ENCODE assay signal across 27 cellular contexts in the genomic region with DNA sequence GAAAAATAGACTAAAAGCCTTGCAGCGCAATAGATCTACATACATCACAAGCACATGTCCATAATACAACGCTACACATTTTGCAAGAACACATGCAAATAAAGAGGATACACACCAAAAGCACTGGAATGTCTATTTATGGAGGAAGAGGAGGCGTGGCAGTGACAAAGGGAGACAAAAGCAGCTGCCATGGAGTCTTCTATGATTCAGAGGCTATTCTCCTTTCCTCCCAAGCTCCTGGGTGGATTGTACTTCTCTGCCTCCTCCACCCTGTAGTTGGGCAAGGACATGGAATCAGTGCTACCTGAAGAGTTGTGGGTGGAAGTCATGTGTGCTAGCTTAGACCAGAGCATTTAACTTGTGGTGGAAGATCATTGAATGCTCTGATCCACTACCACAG.
"Had no signal": no experiment of that assay in that cellular context is flagged by ENCODE, and none has a peak within 500 bp of the region (broad histone marks: within the 10 kb centered on the region; RNA-seq: fewer than 3 reads in every experiment).

No MANE protein-coding gene starts in this region.

- H3K4me2 ChIP-seq: neural progenitor cell had no signal

- H3K4me1 Mint-ChIP-seq: immature natural killer cell; memory B cell; stimulated activated effector memory CD8-positive, alpha-beta T cell treated with anti-CD3 and anti-CD28 coated beads, Interleukin-12 subunit alpha, Interleukin-12 subunit beta, amount 100 ng/mL, for 72 hours; stimulated activated naive CD8-positive, alpha-beta T cell treated with anti-CD3 and anti-CD28 coated beads, Interleukin-15, amount 100 ng/mL, for 72 hours had no signal

- H3K36me3 ChIP-seq: heart left ventricle, neural progenitor cell, right lobe of liver, thyroid gland had no signal

- ATAC-seq: activated naive CD4-positive, alpha-beta T cell treated with anti-CD3 and anti-CD28 coated beads, Interleukin-2, amount 50 U/mL, for 72 hours; activated T-cell treated with anti-CD3 and anti-CD28 coated beads, Interleukin-2, amount 50 U/mL, for 72 hours; heart left ventricle; natural killer cell; right lobe of liver; stimulated activated effector memory CD8-positive, alpha-beta T cell treated with anti-CD3 and anti-CD28 coated beads, Interleukin-12 subunit alpha, Interleukin-12 subunit beta, amount 100 ng/mL, for 72 hours; stimulated activated naive CD8-positive, alpha-beta T cell treated with anti-CD3 and anti-CD28 coated beads, Interleukin-15, amount 100 ng/mL, for 72 hours had no signal

- H3K27ac Mint-ChIP-seq: activated naive CD4-positive, alpha-beta T cell treated with anti-CD3 and anti-CD28 coated beads, Interleukin-2, amount 50 U/mL, for 72 hours; activated T-cell treated with anti-CD3 and anti-CD28 coated beads, Interleukin-2, amount 50 U/mL, for 72 hours; immature natural killer cell; memory B cell; natural killer cell; neural progenitor cell; stimulated activated effector memory CD8-positive, alpha-beta T cell treated with anti-CD3 and anti-CD28 coated beads, Interleukin-12 subunit alpha, Interleukin-12 subunit beta, amount 100 ng/mL, for 72 hours; stimulated activated naive CD8-positive, alpha-beta T cell treated with anti-CD3 and anti-CD28 coated beads, Interleukin-15, amount 100 ng/mL, for 72 hours had no signal

- DNase-seq: activated CD4-positive, alpha-beta T cell treated with anti-CD3 and anti-CD28 coated beads for 4 hours; activated CD4-positive, alpha-beta T cell treated with anti-CD3 and anti-CD28 coated beads, Interleukin-2, amount 50 U/mL, for 4 hours; activated naive CD4-positive, alpha-beta T cell; activated T-cell treated with anti-CD3 and anti-CD28 coated beads for 4 hours; activated T-cell treated with anti-CD3 and anti-CD28 coated beads, Interleukin-2, amount 50 U/mL, for 72 hours; effector CD8-positive, alpha-beta T cell; erythroblast; heart left ventricle; hypothalamus; immature natural killer cell; midbrain; natural killer cell; right lobe of liver; stimulated activated CD4-positive, alpha-beta T cell treated with anti-CD3 and anti-CD28 coated beads, Interleukin-12 subunit alpha, Interleukin-12 subunit beta, amount 100 ng/mL, for 4 hours; stimulated activated CD4-positive, alpha-beta T cell treated with anti-CD3 and anti-CD28 coated beads, Interleukin-4, amount 100 ng/mL, for 1 hour; stimulated activated naive CD8-positive, alpha-beta T cell treated with anti-CD3 and anti-CD28 coated beads, Interleukin-15, amount 100 ng/mL, for 72 hours; substantia nigra; T-helper 9 cell; thyroid gland had no signal

- H3K27me3 ChIP-seq: heart left ventricle, neural progenitor cell, right lobe of liver, thyroid gland had no signal

- H2AFZ ChIP-seq: neural progenitor cell had no signal

- H3K9me3 ChIP-seq: right lobe of liver, thyroid gland had no signal

- FAIRE-seq: colon, TTC549 had no signal

- H3K4me3 ChIP-seq: heart left ventricle, neural progenitor cell, right lobe of liver, skin epidermis, thyroid gland had no signal

- H3K36me3 Mint-ChIP-seq: immature natural killer cell; memory B cell; natural killer cell; neural progenitor cell; stimulated activated effector memory CD8-positive, alpha-beta T cell treated with anti-CD3 and anti-CD28 coated beads, Interleukin-12 subunit alpha, Interleukin-12 subunit beta, amount 100 ng/mL, for 72 hours had no signal

- H3K4me3 Mint-ChIP-seq: activated T-cell treated with anti-CD3 and anti-CD28 coated beads, Interleukin-2, amount 50 U/mL, for 72 hours; memory B cell; natural killer cell; neural progenitor cell; stimulated activated effector memory CD8-positive, alpha-beta T cell treated with anti-CD3 and anti-CD28 coated beads, Interleukin-12 subunit alpha, Interleukin-12 subunit beta, amount 100 ng/mL, for 72 hours; stimulated activated naive CD8-positive, alpha-beta T cell treated with anti-CD3 and anti-CD28 coated beads, Interleukin-15, amount 100 ng/mL, for 72 hours had no signal

- H3K9me3 Mint-ChIP-seq: activated T-cell treated with anti-CD3 and anti-CD28 coated beads, Interleukin-2, amount 50 U/mL, for 72 hours; natural killer cell; stimulated activated effector memory CD8-positive, alpha-beta T cell treated with anti-CD3 and anti-CD28 coated beads, Interleukin-12 subunit alpha, Interleukin-12 subunit beta, amount 100 ng/mL, for 72 hours had no signal

- H3K4me1 ChIP-seq: heart left ventricle, neural progenitor cell, right lobe of liver, thyroid gland had no signal

- H3K27ac ChIP-seq: heart left ventricle, neural progenitor cell, right lobe of liver, skin epidermis, thyroid gland, VCaP had no signal

- H3K27me3 Mint-ChIP-seq: stimulated activated naive CD8-positive, alpha-beta T cell treated with anti-CD3 and anti-CD28 coated beads, Interleukin-15, amount 100 ng/mL, for 72 hours had no signal
